16 cellular contexts compared by ENCODE assay signal in the genomic region with DNA sequence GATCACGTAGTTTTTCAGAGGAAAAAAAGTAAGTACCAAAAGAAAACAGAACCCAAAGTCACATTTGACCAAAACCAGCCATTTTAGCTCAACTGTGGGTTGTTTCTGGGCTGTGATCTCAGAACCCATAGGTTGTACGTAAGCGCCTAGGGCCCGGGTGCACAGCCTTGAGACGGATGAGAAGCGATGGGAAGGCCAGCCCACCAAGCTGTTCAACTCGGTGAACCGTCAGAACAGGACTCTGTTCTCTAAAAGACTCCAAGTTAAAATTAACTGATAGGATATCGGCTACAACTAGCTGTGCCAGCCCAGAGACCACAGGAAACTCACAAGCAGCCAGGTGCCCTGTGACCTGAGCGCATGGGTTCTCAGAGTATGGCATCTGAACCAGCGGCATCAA.
"Had no signal": no experiment of that assay in that cellular context is flagged by ENCODE, and none has a peak within 500 bp of the region (broad histone marks: within the 10 kb centered on the region; RNA-seq: fewer than 3 reads in every experiment).

No MANE protein-coding gene starts in this region.

- H3K4me3 ChIP-seq: colonic mucosa, neural progenitor cell, SJCRH30, smooth muscle cell had no signal

- ATAC-seq: activated T-cell treated with anti-CD3 and anti-CD28 coated beads, Interleukin-2, amount 50 U/mL, for 72 hours had no signal

- H3K4me2 ChIP-seq: neural progenitor cell, smooth muscle cell had no signal

- H2AFZ ChIP-seq: neural progenitor cell, parathyroid adenoma had no signal

- H3K4me1 ChIP-seq: colonic mucosa, neural progenitor cell, parathyroid adenoma, SJCRH30 had no signal

- H3K9ac ChIP-seq: neural progenitor cell, parathyroid adenoma had no signal

- H3K27ac ChIP-seq: colonic mucosa, epithelial cell of prostate, neural progenitor cell, parathyroid adenoma, SJCRH30 had no signal

- DNase-seq: activated CD4-positive, alpha-beta T cell treated with anti-CD3 and anti-CD28 coated beads, Interleukin-2, amount 50 U/mL, for 1 hour; activated T-cell treated with anti-CD3 and anti-CD28 coated beads, Interleukin-2, amount 50 U/mL, for 72 hours; colonic mucosa; effector CD4-positive, alpha-beta T cell; hippocampal formation; kidney glomerular epithelial cell; mesendoderm; retina; SJCRH30; stimulated activated naive CD4-positive, alpha-beta T cell; SW 1271 had no signal

- H3K27me3 ChIP-seq: colonic mucosa, neural progenitor cell, SJCRH30 had no signal

- H3K27ac Mint-ChIP-seq: neural progenitor cell; T-helper 2 cell treated with Interferon-gamma antibody and Interleukin-4, amounts not matched to agents 5 μg/mL and 100 μg/mL, for 36 hours had no signal

- H3K9me3 Mint-ChIP-seq: activated T-cell treated with anti-CD3 and anti-CD28 coated beads, Interleukin-2, amount 50 U/mL, for 72 hours; neural progenitor cell; T-helper 2 cell treated with Interferon-gamma antibody and Interleukin-4, amounts not matched to agents 5 μg/mL and 100 μg/mL, for 36 hours had no signal

- H3K9me3 ChIP-seq: colonic mucosa, SJCRH30 had no signal

- H3K4me3 Mint-ChIP-seq: activated T-cell treated with anti-CD3 and anti-CD28 coated beads, Interleukin-2, amount 50 U/mL, for 72 hours; neural progenitor cell; T-helper 2 cell treated with Interferon-gamma antibody and Interleukin-4, amounts not matched to agents 5 μg/mL and 100 μg/mL, for 36 hours had no signal

- H3K4me1 Mint-ChIP-seq: neural progenitor cell had no signal
